15 cellular contexts compared by ENCODE assay signal in genomic region chr7:106452031-106452851, GRCh38.
DNase-seq lines count a peak whose midpoint lies in the region; ATAC-seq, FAIRE-seq and TF ChIP-seq lines count a peak whose summit lies in the region.
"Had no signal": no experiment of that assay in that cellular context is flagged by ENCODE, and none has a peak within 500 bp of the region (broad histone marks: within the 10 kb centered on the region; RNA-seq: fewer than 3 reads in every experiment).

No MANE protein-coding gene starts in this region.

- no peak for ATAC-seq in HG03196 (IDR thresholded peaks at IDR 0.05; ENCODE audit: unreplicated experiment)
- no peak for ATAC-seq in GM19023 (IDR thresholded peaks at IDR 0.05; ENCODE audit: unreplicated experiment)
- ATAC-seq: A549 had no signal

- TF ChIP-seq POLR2A in GM12892 (IDR thresholded peaks at IDR 0.05; ENCODE audit: low read depth, low read length) = no peak

- CTCF ChIA-PET in HEK293 (lab: Yijun Ruan, JAX) = interaction anchor here (0.6 to 1.5 kb wide), 3 partner anchors 10 to 275 kb away, joined by 3 to 4 read pairs (median 4); no protein-coding TSS in a partner anchor

- no peak overlapping the region for H3K9ac ChIP-seq in keratinocyte (ENCODE audit: control insufficient read depth, extremely low read depth, insufficient read depth, low read length)
- H3K9ac ChIP-seq: GM23248 had no signal

- FAIRE-seq in GM12892 (lab: Jason Lieb, UNC) (peak; percentile 38), bronchial epithelial cell (lab: Jason Lieb, UNC) (no peak), keratinocyte (lab: Jason Lieb, UNC) (no peak)
- FAIRE-seq: A549, D721Med, GM18507 had no signal

- H3K79me2 ChIP-seq in keratinocyte (ENCODE audit: control insufficient read depth, insufficient read depth, low read length) = no peaks in the 10 kb centered on the region

- no peaks in the 10 kb centered on the region for H3K27me3 ChIP-seq in bronchial epithelial cell (ENCODE audit: control insufficient read depth, insufficient read depth, low read length)
- no peaks in the 10 kb centered on the region for H3K27me3 ChIP-seq in keratinocyte (ENCODE audit: control insufficient read depth, extremely low read depth, insufficient read depth, low read length)
- H3K27me3 ChIP-seq: BE2C had no signal

- TF ChIP-seq CTCF in HEK293 (tag by site-specific recombination; IDR thresholded peaks at IDR 0.05) = no peak
- no peak for TF ChIP-seq CTCF in bronchial epithelial cell (IDR thresholded peaks at IDR 0.05; ENCODE audit: insufficient read depth, low read length, severe bottlenecking)
- no peak for TF ChIP-seq CTCF in keratinocyte (optimal IDR thresholded peaks at IDR 0.05 in 1 of 3, IDR thresholded peaks at IDR 0.05 in 1 of 3, conservative IDR thresholded peaks at IDR 0.05 in 1 of 3; ENCODE audit: extremely low read depth in 1 of 3, insufficient read depth in 2 of 3, low read length in 3 of 3)

- no peak overlapping the region for H3K27ac ChIP-seq in HEK293 (ENCODE audit: extremely low read depth, low read depth, low read length)
- H3K27ac ChIP-seq in keratinocyte (ENCODE audit: control insufficient read depth, insufficient read depth, low read length) = peak overlapping the region; percentile 10
- H3K27ac ChIP-seq: C4-2B, GM23248 had no signal

- POLR2A ChIA-PET in HEK293 (lab: Yijun Ruan, JAX) = no interaction called here

- no peaks in the 10 kb centered on the region for H3K4me1 ChIP-seq in HEK293 (ENCODE audit: control insufficient read depth, insufficient read depth, low read length)
- H3K4me1 ChIP-seq in keratinocyte (ENCODE audit: control insufficient read depth, extremely low read depth, insufficient read depth, low read length) = peaks cover 19% of the 10 kb centered on the region
- H3K4me1 ChIP-seq: BE2C had no signal

- no peak overlapping the region for H2AFZ ChIP-seq in keratinocyte (ENCODE audit: control insufficient read depth, low read length)
- H2AFZ ChIP-seq: GM23248 had no signal

- no peaks in the 10 kb centered on the region for H3K36me3 ChIP-seq in HEK293 (ENCODE audit: control insufficient read depth in 2 of 2, insufficient read depth in 1 of 2, low read length in 2 of 2)
- no peaks in the 10 kb centered on the region for H3K36me3 ChIP-seq in bronchial epithelial cell (ENCODE audit: control insufficient read depth, insufficient read depth, low read length)
- no peaks in the 10 kb centered on the region for H3K36me3 ChIP-seq in keratinocyte (ENCODE audit: control insufficient read depth in 2 of 2, extremely low read depth in 1 of 2, insufficient read depth in 2 of 2, low read length in 2 of 2)
- H3K36me3 ChIP-seq: BE2C had no signal

- no peak overlapping the region for H3K4me2 ChIP-seq in keratinocyte (ENCODE audit: control insufficient read depth, extremely low read depth, insufficient read depth, low read depth, low read length)
- H3K4me2 ChIP-seq: A549 had no signal

- H4K20me1 ChIP-seq in keratinocyte (ENCODE audit: control insufficient read depth, extremely low read depth, insufficient read depth, low read length) = no peaks in the 10 kb centered on the region

- H3K9me3 ChIP-seq in HEK293 (ENCODE audit: control insufficient read depth, insufficient read depth, low read depth, low read length) (no peaks in the 10 kb centered on the region), keratinocyte (ENCODE audit: control insufficient read depth, low read depth, low read length) (peaks cover 2% of the 10 kb centered on the region)
- H3K9me3 ChIP-seq: BE2C had no signal

- no peaks in the 10 kb centered on the region for H3K9me1 ChIP-seq in keratinocyte (ENCODE audit: control insufficient read depth, extremely low read depth, insufficient read depth, low read length)

- DNase-seq in GM12892 (ENCODE audit: insufficient read length) (no peak), bronchial epithelial cell (ENCODE audit: low read depth) (peak; percentile 83), keratinocyte (ENCODE audit: low read depth, low spot score) (peak; percentile 21), DMS153 (lab: John Stamatoyannopoulos, UW) (no peak)
- DNase-seq: BE2C; CD4-positive, alpha-beta memory T cell; GM23248; H9 had no signal

- dilution Hi-C loops in keratinocyte (cut with MboI; ENCODE audit: extremely low pct_ligation_motif_present, low sequenced_read_pairs) = no loop called here

- no peak overlapping the region for H3K4me3 ChIP-seq in HEK293 (ENCODE audit: low read depth, low read length)
- no peak overlapping the region for H3K4me3 ChIP-seq in bronchial epithelial cell (ENCODE audit: low read depth, low read length)
- H3K4me3 ChIP-seq in keratinocyte (ENCODE audit: control insufficient read depth in 2 of 3, extremely low read depth in 1 of 3, insufficient read depth in 2 of 3, low read depth in 1 of 3, low read length in 3 of 3) = no peak overlapping the region
- H3K4me3 ChIP-seq: A549, GM23248 had no signal

TF ChIP-seq in HEK293, 187 proteins besides CTCF, POLR2A, EP300 and RAD21:
- TF ChIP-seq ZNF830 (tag by site-specific recombination; IDR thresholded peaks at IDR 0.05; ENCODE audit: low read depth) = no peak
- TF ChIP-seq PRDM4 (tag by site-specific recombination; IDR thresholded peaks at IDR 0.05) = no peak
- TF ChIP-seq KLF16 (tag by site-specific recombination; IDR thresholded peaks at IDR 0.05) = no peak
- TF ChIP-seq PBX3 (CRISPR knock-in tag; IDR thresholded peaks at IDR 0.05) = no peak
- no peak for TF ChIP-seq ZNF19 (tag by site-specific recombination; IDR thresholded peaks at IDR 0.05; ENCODE audit: low read depth)
- TF ChIP-seq SETDB1 (IDR thresholded peaks at IDR 0.05; ENCODE audit: insufficient read length, low read length) = peak; percentile 94
- no peak for TF ChIP-seq ZNF776 (tag by site-specific recombination; IDR thresholded peaks at IDR 0.05; ENCODE audit: borderline replicate concordance)

Comparison
In these comparisons a context has a peak if more than half of its experiments do, and no peak if none do; other contexts are left out.
1. DNase-seq: peak in bronchial epithelial cell (single experiment) and keratinocyte (single experiment); none in GM12892 (single experiment) and DMS153 (single experiment).